In the genomic region with DNA sequence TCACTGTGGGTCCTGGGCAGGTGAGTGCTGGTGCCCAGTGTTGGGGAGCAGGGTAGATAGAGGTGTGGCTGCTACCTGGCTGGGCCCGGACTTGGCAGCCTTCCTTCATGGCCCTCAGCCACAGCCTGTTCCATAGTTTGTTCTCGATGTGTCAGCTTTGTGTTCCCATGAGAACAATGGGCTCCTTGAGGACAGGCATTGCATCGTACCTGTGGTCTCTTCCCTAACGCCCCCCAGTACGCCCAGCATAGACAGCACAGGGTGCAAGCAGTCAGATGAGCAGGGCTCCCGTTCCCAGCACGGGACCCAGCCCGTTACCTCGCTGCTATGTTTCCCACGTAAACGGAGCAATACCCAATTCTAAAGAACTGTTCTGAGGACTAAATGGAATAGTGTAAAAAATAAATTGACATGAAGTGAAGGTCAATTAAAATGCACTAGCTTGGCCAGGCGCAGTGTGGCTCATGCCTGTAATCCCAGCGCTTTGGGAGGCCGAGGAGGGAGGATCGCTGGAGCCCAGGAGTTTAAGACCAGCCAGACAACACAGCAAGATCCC, we compare ENCODE assay signal across 8 cellular contexts. TPM values are rescaled to one million over a fixed set of nuclear protein-coding genes. Genes with fewer than 3 reads are reported as not detected.
DNase-seq lines count a peak whose midpoint lies in the region; ATAC-seq and TF ChIP-seq lines count a peak whose summit lies in the region.

No MANE protein-coding gene starts in this region.

- peak in 1 of 4 donors; percentile 8 for ATAC-seq in psoas muscle
- ATAC-seq in HG02763 (IDR thresholded peaks at IDR 0.05; ENCODE audit: unreplicated experiment): no peak
- ATAC-seq in left colon: no peak

- peak overlapping the region; percentile 95 for H3K4me3 ChIP-seq in GM06990 (replicated peaks; ENCODE audit: low read depth, low read length)
- H3K4me3 ChIP-seq in SJSA1: peak overlapping the region; percentile 66
- H3K4me3 ChIP-seq in fibroblast of villous mesenchyme (ENCODE audit: low read depth, low read length): peak overlapping the region; percentile 91
- peak overlapping the region; percentile 96 for H3K4me3 ChIP-seq in psoas muscle

- 70 to 74% (median 73%) methylated on average over 15 of the region's 15 CpGs for WGBS in psoas muscle, 3 donors

- H3K27ac ChIP-seq in SJSA1 (peak overlapping the region; percentile 9; the same call in 1 of the 2 replicates), psoas muscle (peak overlapping the region; percentile 78)

- H3K27me3 ChIP-seq in GM06990 (replicated peaks; ENCODE audit: control insufficient read depth, insufficient read depth, low read length) (no peaks in the 10 kb centered on the region), SJSA1 (replicated peaks) (no peaks in the 10 kb centered on the region), psoas muscle (ENCODE audit: insufficient read depth in 3 of 3, low read length in 2 of 3) (no peaks in the 10 kb centered on the region)

- DNase-seq in GM06990 (ENCODE audit: extremely low read depth, insufficient read length) (no peak), SJSA1 (ENCODE audit: low read depth in 1 of 2, low spot score in 2 of 2) (no peak), fibroblast of villous mesenchyme (ENCODE audit: low read depth) (no peak), psoas muscle (peak in 1 of 2 donors; percentile 36), left colon (no peak), GOT3 (lab: John Stamatoyannopoulos, UW) (no peak), NCI-H524 (lab: John Stamatoyannopoulos, UW) (no peak)

- no peak for TF ChIP-seq CTCF in GM06990 (IDR thresholded peaks at IDR 0.05; ENCODE audit: insufficient read depth, low read length, poor library complexity, severe bottlenecking)
- no peak for TF ChIP-seq CTCF in fibroblast of villous mesenchyme (IDR thresholded peaks at IDR 0.05; ENCODE audit: insufficient read depth, low read depth, low read length)
- TF ChIP-seq CTCF in psoas muscle (IDR thresholded peaks at IDR 0.05): no peak

- H3K9me3 ChIP-seq in SJSA1 (replicated peaks): no peaks in the 10 kb centered on the region
- no peaks in the 10 kb centered on the region for H3K9me3 ChIP-seq in psoas muscle

- H3K4me1 ChIP-seq in SJSA1 (replicated peaks) (peaks cover 20% of the 10 kb centered on the region), psoas muscle (peaks cover 17% of the 10 kb centered on the region)

- H3K36me3 ChIP-seq in GM06990 (ENCODE audit: control insufficient read depth, insufficient read depth, low read length): peaks cover 10% of the 10 kb centered on the region
- peaks cover 45% of the 10 kb centered on the region for H3K36me3 ChIP-seq in SJSA1
- H3K36me3 ChIP-seq in psoas muscle (ENCODE audit: insufficient read depth in 1 of 2, low read depth in 1 of 2): peaks cover 0 to 9% of the 10 kb centered on the region in 2 donors

- intact Hi-C loops in psoas muscle (cut with DNase I) (loop anchor here in 1 of 2 donors (10.0 kb wide), 1 partner anchor 424 kb away; no protein-coding TSS in a partner anchor), left colon (cut with DNase I, micrococcal nuclease) (loop anchor here in 1 of 2 donors (10.0 kb wide), 1 partner anchor 134 kb away; the partner anchor contains the start of gene UBE2G2)

RNA-seq across cellular contexts. Expression of gene SLX9, which starts 0.8 kb away (rescaled TPM):
- 25.5 and 31.6 TPM in 2 replicates for total RNA-seq in SJSA1 (2014; rRNA removed; shearing (Covaris generic))
- 12.1 and 16.4 TPM in 2 replicates for total RNA-seq in fibroblast of villous mesenchyme
- 10 to 100 TPM; 26.3 to 58.0 (median 32.5) TPM for total RNA-seq in psoas muscle
- 10 to 100 TPM; 20.2 to 69.2 (median 26.7) TPM for polyA plus RNA-seq in psoas muscle
- total RNA-seq in left colon: 10 to 100 TPM; 22.3 to 30.5 TPM

RNA-seq across cellular contexts. Expression of gene ITGB2, which starts 18.4 kb away (rescaled TPM):
- 116 and 120 TPM in 2 replicates for total RNA-seq in SJSA1 (2014; rRNA removed; shearing (Covaris generic))
- total RNA-seq in fibroblast of villous mesenchyme: under 0.01 and 0.43 TPM in 2 replicates
- 10 to 100 TPM in 3 of 4 donors, 1 to 10 TPM in 1; 8.3 to 11.7 (median 11.0) TPM for total RNA-seq in psoas muscle
- 1 to 10 TPM; 2.5 to 4.6 (median 2.7) TPM for polyA plus RNA-seq in psoas muscle
- total RNA-seq in left colon: 10 to 100 TPM in 1 of 2 donors, 1 to 10 TPM in 1; 6.8 to 33.1 TPM
